ENCODE assay signal across 8 cellular contexts in the genomic region with DNA sequence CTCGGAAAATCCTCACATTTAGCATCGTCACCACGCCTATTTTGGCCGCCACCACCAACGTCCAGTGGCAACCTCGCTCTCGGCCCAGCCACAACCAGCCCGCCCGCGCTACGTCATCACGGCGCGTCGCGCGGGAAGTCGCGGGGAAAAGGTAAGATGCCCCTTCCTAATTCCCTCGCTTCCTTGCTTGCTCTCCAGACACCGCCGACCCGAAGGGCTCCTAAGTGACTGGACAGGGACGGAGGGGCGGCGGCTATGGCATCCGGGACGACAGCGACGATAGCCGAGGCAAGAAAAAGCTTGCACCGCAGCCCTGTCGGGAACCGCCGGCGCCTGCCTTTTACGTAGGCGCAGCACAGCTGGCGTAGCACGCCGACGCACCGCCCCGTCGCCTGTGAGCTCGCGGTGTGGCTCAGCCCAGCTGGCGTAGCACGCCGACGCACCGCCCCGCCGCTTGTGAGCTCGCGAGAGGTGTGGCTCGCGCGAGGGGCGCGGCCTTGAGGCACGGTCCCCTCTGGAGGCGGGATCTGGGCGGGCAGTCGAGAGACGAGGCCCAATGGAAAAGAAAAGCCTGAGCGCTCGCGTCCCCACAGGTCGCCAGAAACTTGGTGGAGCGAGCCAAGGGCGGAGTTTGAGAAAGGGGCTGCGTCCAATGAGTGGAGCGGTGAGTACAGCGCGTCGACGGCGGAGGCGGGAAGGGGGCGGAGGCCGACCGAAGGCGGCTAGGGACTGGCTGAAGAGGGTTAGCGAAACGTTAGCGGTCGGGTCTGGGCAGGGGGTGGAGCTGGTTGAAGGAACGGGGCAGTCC. TPM values are rescaled to one million over a fixed set of nuclear protein-coding genes. Genes with fewer than 3 reads are reported as not detected.
A peak's percentile ranks its signal among the peaks of the same experiment; 100 is the strongest.
DNase-seq lines count a peak whose midpoint lies in the region; FAIRE-seq and TF ChIP-seq lines count a peak whose summit lies in the region.

A gene (plus strand): TSS at position 787 of the 808 bp plus-strand sequence. CDS start 626 bp downstream, outside the sequence.

- peak within 1 kb of the TSS; percentile 57 for H3K4me3 ChIP-seq in HFF-Myc (replicated peaks; ENCODE audit: low read depth, low read length)
- peak within 1 kb of the TSS; percentile 77 for H3K4me3 ChIP-seq in SK-N-MC
- H3K4me3 ChIP-seq in neutrophil (ENCODE audit: low read depth in 1 of 2, low read length in 1 of 2) = peak within 1 kb of the TSS; percentile 74 to 80

- CTCF ChIA-PET in activated naive CD4-positive, alpha-beta T cell treated with anti-CD3 and anti-CD28 coated beads, Interleukin-2, amount 10 ng/mL, durations not matched to agents 7 days and 5 days (lab: Charles Lee) = interaction anchor here (0.6 to 0.9 kb wide), 2 partner anchors 141 to 153 kb away, joined by 3 read pairs; no protein-coding TSS in a partner anchor

- peaks cover 11 to 18% of the 10 kb centered on the region in 2 experiments for H3K4me1 ChIP-seq in neutrophil (ENCODE audit: control insufficient read depth in 1 of 2, insufficient read depth in 1 of 2, low read depth in 1 of 2, low read length in 1 of 2)

- peak; percentile 94 for DNase-seq in GM03348 (ENCODE audit: low spot score)
- peak; percentile 92 for DNase-seq in HFF-Myc (ENCODE audit: extremely low read depth, low read depth)
- peak; percentile 98 for DNase-seq in NAMALWA (ENCODE audit: low spot score)
- DNase-seq in SK-N-MC (ENCODE audit: low read depth, low spot score) = peak; percentile 87
- DNase-seq in activated naive CD4-positive, alpha-beta T cell treated with anti-CD3 and anti-CD28 coated beads, Interleukin-2, amount 10 ng/mL, durations not matched to agents 7 days and 5 days = peak; percentile 97
- peak; percentile 85 to 87 for DNase-seq in frontal cortex (ENCODE audit: low spot score in 2 of 2)
- peak; percentile 64 to 99 (median 93) for DNase-seq in substantia nigra (lab: John Stamatoyannopoulos, UW)

- H3K9me3 ChIP-seq in SK-N-MC (ENCODE audit: low read depth, low read length) = no peaks in the 10 kb centered on the region
- H3K9me3 ChIP-seq in neutrophil = no peaks in the 10 kb centered on the region

- peak; percentile 30 for FAIRE-seq in frontal cortex (lab: Jason Lieb, UNC)

- no peaks in the 10 kb centered on the region for H3K27me3 Mint-ChIP-seq in activated naive CD4-positive, alpha-beta T cell treated with anti-CD3 and anti-CD28 coated beads, Interleukin-2, amount 10 ng/mL, durations not matched to agents 7 days and 5 days

- H3K27me3 ChIP-seq in neutrophil = no peaks in the 10 kb centered on the region

- H3K27ac Mint-ChIP-seq in activated naive CD4-positive, alpha-beta T cell treated with anti-CD3 and anti-CD28 coated beads, Interleukin-2, amount 10 ng/mL, durations not matched to agents 7 days and 5 days = peak within 1 kb of the TSS; percentile 97

- peak within 1 kb of the TSS; percentile 92 for H3K4me3 Mint-ChIP-seq in activated naive CD4-positive, alpha-beta T cell treated with anti-CD3 and anti-CD28 coated beads, Interleukin-2, amount 10 ng/mL, durations not matched to agents 7 days and 5 days

- peaks cover 22% of the 10 kb centered on the region for H3K4me1 Mint-ChIP-seq in activated naive CD4-positive, alpha-beta T cell treated with anti-CD3 and anti-CD28 coated beads, Interleukin-2, amount 10 ng/mL, durations not matched to agents 7 days and 5 days

- H3K9me3 Mint-ChIP-seq in activated naive CD4-positive, alpha-beta T cell treated with anti-CD3 and anti-CD28 coated beads, Interleukin-2, amount 10 ng/mL, durations not matched to agents 7 days and 5 days = no peaks in the 10 kb centered on the region

- TF ChIP-seq CTCF in HFF-Myc (IDR thresholded peaks at IDR 0.05; ENCODE audit: low read depth, low read length, missing control alignments) = no peak
- no peak for TF ChIP-seq CTCF in neutrophil (IDR thresholded peaks at IDR 0.05)

- peaks cover 16% of the 10 kb centered on the region for H3K36me3 Mint-ChIP-seq in activated naive CD4-positive, alpha-beta T cell treated with anti-CD3 and anti-CD28 coated beads, Interleukin-2, amount 10 ng/mL, durations not matched to agents 7 days and 5 days

- peak within 1 kb of the TSS; percentile 91 for H3K27ac ChIP-seq in SK-N-MC
- H3K27ac ChIP-seq in neutrophil = peak within 1 kb of the TSS; percentile 93
- H3K27ac ChIP-seq in substantia nigra (ENCODE audit: low read depth, low read length, poor library complexity, severe bottlenecking) = peak within 1 kb of the TSS; percentile 83

- no peaks in the 10 kb centered on the region for H3K36me3 ChIP-seq in SK-N-MC (ENCODE audit: insufficient read depth, low read length)
- H3K36me3 ChIP-seq in neutrophil = no peaks in the 10 kb centered on the region

- peak within 1 kb of the TSS; percentile 90 for H3K9ac ChIP-seq in SK-N-MC (ENCODE audit: insufficient read length)

RNA-seq across cellular contexts. Expression of the gene that starts here (rescaled TPM):
- 77.9 TPM for total RNA-seq in frontal cortex

Comparison
In these comparisons a context has a peak if more than half of its experiments do, and no peak if none do; other contexts are left out.
1. Peak in every context shown above with its lines: DNase-seq, H3K4me3 ChIP-seq and H3K27ac ChIP-seq.